ENCODE assay signal across 8 cellular contexts in the genomic region with DNA sequence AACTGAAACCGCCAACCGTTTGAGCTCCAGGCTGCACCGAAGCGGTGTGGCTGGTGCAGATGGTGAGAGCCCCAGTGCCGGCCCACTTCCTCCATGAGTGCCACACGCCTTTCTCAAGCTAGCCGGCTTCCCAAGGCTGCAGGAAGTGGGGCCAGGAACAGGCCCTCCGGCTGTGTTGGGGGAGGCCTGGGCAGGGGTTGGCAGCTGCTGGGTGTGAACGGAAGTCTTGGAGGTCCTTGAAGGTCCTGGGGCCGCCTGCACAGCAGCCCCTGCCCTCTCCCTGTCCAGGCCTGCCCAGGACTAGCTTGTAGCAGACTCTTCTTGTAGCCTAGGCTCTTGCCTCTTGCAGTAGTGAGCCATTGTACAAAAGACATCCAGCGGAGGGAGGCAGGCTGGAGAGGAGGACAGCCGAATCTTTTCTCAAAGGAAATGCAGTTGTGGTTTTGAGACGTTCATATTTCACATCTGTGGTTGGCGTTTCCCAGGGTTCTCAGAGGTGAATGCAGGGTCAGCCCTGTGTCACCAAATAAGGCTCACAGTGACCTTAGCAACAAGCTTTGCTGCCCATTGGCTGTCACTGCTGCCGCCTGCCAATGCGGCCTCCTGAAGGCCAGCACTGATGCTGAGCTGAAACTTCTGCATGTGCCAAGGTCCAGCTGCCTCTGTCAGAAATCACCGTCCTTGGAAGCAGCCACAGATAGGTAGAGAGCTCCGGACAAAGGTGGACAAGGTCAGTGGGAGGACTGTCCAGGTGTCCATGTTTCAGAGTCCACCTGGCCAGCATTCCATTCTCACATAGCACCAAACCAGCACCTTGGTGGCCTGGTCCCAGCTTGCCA. TPM values are rescaled to one million over a fixed set of nuclear protein-coding genes. Genes with fewer than 3 reads are reported as not detected.
DNase-seq lines count a peak whose midpoint lies in the region; ATAC-seq and TF ChIP-seq lines count a peak whose summit lies in the region.

No MANE protein-coding gene starts in this region.

- peak overlapping the region; percentile 80 to 92 for H3K27ac Mint-ChIP-seq in activated naive CD4-positive, alpha-beta T cell treated with anti-CD3 and anti-CD28 coated beads, Interleukin-2, amount 50 U/mL, for 72 hours

- H4K20me1 ChIP-seq in hepatocyte (ENCODE audit: insufficient read depth, poor library complexity, severe bottlenecking) = no peaks in the 10 kb centered on the region

- TF ChIP-seq CTCF in left lung (IDR thresholded peaks at IDR 0.05) (no peak), hepatocyte (IDR thresholded peaks at IDR 0.05; ENCODE audit: poor library complexity) (no peak), WERI-Rb-1 (IDR thresholded peaks at IDR 0.05; ENCODE audit: low read depth, low read length) (no peak)

- H3K4me3 ChIP-seq in left lung (peak overlapping the region in 1 of 2 donors; percentile 18), hepatocyte (no peak overlapping the region), WERI-Rb-1 (ENCODE audit: low read depth, low read length) (no peak overlapping the region)

- no peaks in the 10 kb centered on the region for H3K79me2 ChIP-seq in hepatocyte

- ATAC-seq in GM18517 (IDR thresholded peaks at IDR 0.05; ENCODE audit: unreplicated experiment) = peak; percentile 65
- peak; percentile 61 for ATAC-seq in HG02678 (IDR thresholded peaks at IDR 0.05; ENCODE audit: unreplicated experiment)
- ATAC-seq in activated naive CD4-positive, alpha-beta T cell treated with anti-CD3 and anti-CD28 coated beads, Interleukin-2, amount 50 U/mL, for 72 hours = peak; percentile 56 to 73
- peak; percentile 58 for ATAC-seq in left lung

- intact Hi-C loops in left lung (cut with DNase I) = no loop called here

- no peaks in the 10 kb centered on the region for H3K36me3 ChIP-seq in left lung
- no peaks in the 10 kb centered on the region for H3K36me3 ChIP-seq in hepatocyte (replicated peaks; ENCODE audit: insufficient read depth, low read depth)
- no peaks in the 10 kb centered on the region for H3K36me3 ChIP-seq in WERI-Rb-1

- no peak overlapping the region for H3K4me2 ChIP-seq in hepatocyte

- DNase-seq in NOMO-1 treated with dmso at 0.1 percent for 144 hours (lab: John Stamatoyannopoulos, UW; ENCODE audit: unreplicated experiment) = peak; percentile 93
- peak in 1 of 2 donors; percentile 59 for DNase-seq in activated naive CD4-positive, alpha-beta T cell treated with anti-CD3 and anti-CD28 coated beads, Interleukin-2, amount 50 U/mL, for 72 hours (ENCODE audit: low spot score in 2 of 2)
- peak; percentile 73 to 90 for DNase-seq in left lung
- DNase-seq in SK-N-DZ (ENCODE audit: low spot score) = no peak
- no peak for DNase-seq in hepatocyte (ENCODE audit: low spot score)
- DNase-seq in WERI-Rb-1 = no peak

- H3K4me1 ChIP-seq in left lung (peaks cover 24 to 91% of the 10 kb centered on the region in 2 donors), hepatocyte (ENCODE audit: insufficient read depth) (peaks cover 55% of the 10 kb centered on the region)

- H2AFZ ChIP-seq in hepatocyte = no peak overlapping the region

- H3K9me3 Mint-ChIP-seq in activated naive CD4-positive, alpha-beta T cell treated with anti-CD3 and anti-CD28 coated beads, Interleukin-2, amount 50 U/mL, for 72 hours = no peaks in the 10 kb centered on the region

- no peaks in the 10 kb centered on the region for H3K9me3 ChIP-seq in left lung
- H3K9me3 ChIP-seq in hepatocyte (ENCODE audit: low read depth) = no peaks in the 10 kb centered on the region
- H3K9me3 ChIP-seq in WERI-Rb-1 (ENCODE audit: severe bottlenecking) = no peaks in the 10 kb centered on the region

- no peaks in the 10 kb centered on the region for H3K36me3 Mint-ChIP-seq in activated naive CD4-positive, alpha-beta T cell treated with anti-CD3 and anti-CD28 coated beads, Interleukin-2, amount 50 U/mL, for 72 hours

- H3K27me3 ChIP-seq in left lung (no peaks in the 10 kb centered on the region), hepatocyte (no peaks in the 10 kb centered on the region), WERI-Rb-1 (ENCODE audit: insufficient read depth, low read depth, severe bottlenecking) (no peaks in the 10 kb centered on the region)

- H3K27ac ChIP-seq in left lung (peak overlapping the region; percentile 19 to 95), hepatocyte (no peak overlapping the region), WERI-Rb-1 (no peak overlapping the region)

- 74% methylated on average over 18 of the region's 18 CpGs for WGBS in hepatocyte (ENCODE audit: low lambda C conversion rate, missing lambda C conversion rate)

- H3K9me2 ChIP-seq in hepatocyte (replicated peaks; ENCODE audit: insufficient read depth) = no peaks in the 10 kb centered on the region

RNA-seq across cellular contexts. Expression of a gene that starts 23.9 kb away (rescaled TPM):
- 100 to 1,000 TPM; 107 to 156 TPM for total RNA-seq in activated naive CD4-positive, alpha-beta T cell treated with anti-CD3 and anti-CD28 coated beads, Interleukin-2, amount 50 U/mL, for 72 hours
- total RNA-seq in left lung = 10 to 100 TPM; 41.4 to 93.3 TPM
- polyA plus RNA-seq in SK-N-DZ (2014; cell fraction: cytosol; rRNA removed) = 1.4 and 1.5 TPM in 2 replicates
- 0.74 and 1.9 TPM in 2 replicates for polyA plus RNA-seq in SK-N-DZ (2014; cell fraction: nucleus; rRNA removed)
- total RNA-seq in hepatocyte = 25.6 and 30.9 TPM in 2 replicates
- 35.8 and 44.8 TPM in 2 replicates for polyA plus RNA-seq in hepatocyte

Comparison
In these comparisons a context has a peak if more than half of its experiments do, and no peak if none do; other contexts are left out.
1. DNase-seq: peak in NOMO-1 treated with dmso at 0.1 percent for 144 hours (single experiment) and left lung (2 of 2); none in SK-N-DZ (single experiment), hepatocyte (single experiment) and WERI-Rb-1 (single experiment).
2. H3K27ac ChIP-seq: peak in left lung (2 of 2); none in hepatocyte (single experiment) and WERI-Rb-1 (single experiment).
3. Peak in every context shown above with its lines, with median percentiles within 50 percentile points of each other: ATAC-seq.